12 cellular contexts compared by ENCODE assay signal in genomic region chr7:150754950-150755349, GRCh38. TPM values are rescaled to one million over a fixed set of nuclear protein-coding genes. Genes with fewer than 3 reads are reported as not detected.
DNase-seq lines count a peak whose midpoint lies in the region; ATAC-seq, FAIRE-seq and TF ChIP-seq lines count a peak whose summit lies in the region.
"Had no signal": no experiment of that assay in that cellular context is flagged by ENCODE, and none has a peak within 500 bp of the region (broad histone marks: within the 10 kb centered on the region; RNA-seq: fewer than 3 reads in every experiment).

No MANE protein-coding gene starts in this region.

- H3K4me3 ChIP-seq in brain microvascular endothelial cell (ENCODE audit: low read depth, low read length) = no peak overlapping the region

- peak overlapping the region; percentile 87 for H3K4me3 Mint-ChIP-seq in CD4-positive, alpha-beta T cell
- peak overlapping the region; percentile 70 for H3K4me3 Mint-ChIP-seq in activated T-helper 1 cell treated with anti-CD3 and anti-CD28 coated beads, Interleukin-12 subunit alpha, Interleukin-12 subunit beta, Interleukin-2, Interleukin-4 antibody, amounts not matched to agents 30 ng/mL and 10 ng/mL and 1 ng/mL, durations not matched to agents 14 hours and 24 hours and 36 hours
- peak overlapping the region; percentile 76 for H3K4me3 Mint-ChIP-seq in natural killer cell treated with Interleukin-12 subunit alpha and Interleukin-12 subunit beta and Interleukin-15 and Interleukin-18, amount 100 ng/mL, for 72 hours

- H3K36me3 Mint-ChIP-seq in CD4-positive, alpha-beta T cell (ENCODE audit: low read depth) = peaks cover 7% of the 10 kb centered on the region
- no peaks in the 10 kb centered on the region for H3K36me3 Mint-ChIP-seq in activated T-helper 1 cell treated with anti-CD3 and anti-CD28 coated beads, Interleukin-12 subunit alpha, Interleukin-12 subunit beta, Interleukin-2, Interleukin-4 antibody, amounts not matched to agents 30 ng/mL and 10 ng/mL and 1 ng/mL, durations not matched to agents 14 hours and 24 hours and 36 hours (ENCODE audit: low read depth)
- H3K36me3 Mint-ChIP-seq in natural killer cell treated with Interleukin-12 subunit alpha and Interleukin-12 subunit beta and Interleukin-15 and Interleukin-18, amount 100 ng/mL, for 72 hours = no peaks in the 10 kb centered on the region

- peaks cover 5% of the 10 kb centered on the region for H3K27me3 Mint-ChIP-seq in CD4-positive, alpha-beta T cell
- H3K27me3 Mint-ChIP-seq in activated T-helper 1 cell treated with anti-CD3 and anti-CD28 coated beads, Interleukin-12 subunit alpha, Interleukin-12 subunit beta, Interleukin-2, Interleukin-4 antibody, amounts not matched to agents 30 ng/mL and 10 ng/mL and 1 ng/mL, durations not matched to agents 14 hours and 24 hours and 36 hours (ENCODE audit: insufficient read depth) = peaks cover 3% of the 10 kb centered on the region
- H3K27me3 Mint-ChIP-seq in natural killer cell treated with Interleukin-12 subunit alpha and Interleukin-12 subunit beta and Interleukin-15 and Interleukin-18, amount 100 ng/mL, for 72 hours = no peaks in the 10 kb centered on the region

- peak; percentile 68 for FAIRE-seq in GM12891 (lab: Jason Lieb, UNC)
- FAIRE-seq: islet of Langerhans had no signal

- DNase-seq in CD4-positive, alpha-beta T cell = no peak
- DNase-seq in GM12891 (ENCODE audit: insufficient read length, low spot score) (no peak), SK-N-DZ (ENCODE audit: low spot score) (no peak), brain microvascular endothelial cell (no peak)
- no peak for DNase-seq in activated T-helper 1 cell treated with anti-CD3 and anti-CD28 coated beads, Interleukin-12 subunit alpha, Interleukin-12 subunit beta, Interleukin-2, Interleukin-4 antibody, amounts not matched to agents 30 ng/mL and 10 ng/mL and 1 ng/mL, durations not matched to agents 14 hours and 24 hours and 36 hours (ENCODE audit: low spot score)
- no peak for DNase-seq in natural killer cell treated with Interleukin-12 subunit alpha and Interleukin-12 subunit beta and Interleukin-15 and Interleukin-18, amount 100 ng/mL, for 72 hours (ENCODE audit: low spot score)
- DNase-seq: NCI-H1105 treated with DMSO at 0.1 percent for 48 hours, NCI-H345, posterior cingulate gyrus had no signal

- POLR2A ChIA-PET in CD4-positive, alpha-beta T cell (lab: Charles Lee) = interaction anchor here (0.7 to 5.2 kb wide), 36 partner anchors 11 to 387 kb away, joined by 3 to 120 read pairs (median 6); partner anchors contain the start of genes GIMAP1, GIMAP2, GIMAP4 and GIMAP5

- in situ Hi-C loops in brain microvascular endothelial cell (cut with HindIII; ENCODE audit: low pct_ligation_motif_present, low sequenced_read_pairs) = no loop called here

- TF ChIP-seq POLR2A in GM12891 (IDR thresholded peaks at IDR 0.05; ENCODE audit: low read depth, low read length) = no peak

- CTCF ChIA-PET in CD4-positive, alpha-beta T cell (lab: Charles Lee) = interaction anchor here (0.7 to 2.9 kb wide), 11 partner anchors 12 to 305 kb away, joined by 3 to 48 read pairs (median 6); partner anchors contain the start of genes GIMAP1, GIMAP4, GIMAP5 and GIMAP7

- no peaks in the 10 kb centered on the region for H3K27me3 ChIP-seq in CD4-positive, alpha-beta T cell (ENCODE audit: control insufficient read depth, insufficient read depth, low read length)
- H3K27me3 ChIP-seq in brain microvascular endothelial cell (replicated peaks) = no peaks in the 10 kb centered on the region

- TF ChIP-seq CTCF in CD4-positive, alpha-beta T cell (IDR thresholded peaks at IDR 0.05) = no peak
- no peak for TF ChIP-seq CTCF in brain microvascular endothelial cell (IDR thresholded peaks at IDR 0.05; ENCODE audit: low read depth, low read length, missing control alignments)

- H3K36me3 ChIP-seq in brain microvascular endothelial cell (replicated peaks) = no peaks in the 10 kb centered on the region

- peaks cover 70% of the 10 kb centered on the region for H3K4me1 Mint-ChIP-seq in CD4-positive, alpha-beta T cell (ENCODE audit: low read depth)
- H3K4me1 Mint-ChIP-seq in activated T-helper 1 cell treated with anti-CD3 and anti-CD28 coated beads, Interleukin-12 subunit alpha, Interleukin-12 subunit beta, Interleukin-2, Interleukin-4 antibody, amounts not matched to agents 30 ng/mL and 10 ng/mL and 1 ng/mL, durations not matched to agents 14 hours and 24 hours and 36 hours (ENCODE audit: low read depth) = peaks cover 59% of the 10 kb centered on the region
- H3K4me1 Mint-ChIP-seq in natural killer cell treated with Interleukin-12 subunit alpha and Interleukin-12 subunit beta and Interleukin-15 and Interleukin-18, amount 100 ng/mL, for 72 hours (ENCODE audit: low read depth in 2 of 2) = peaks cover 43 to 49% of the 10 kb centered on the region in 2 donors

- H3K27ac ChIP-seq in CD4-positive, alpha-beta T cell (ENCODE audit: low read depth, low read length) = peak overlapping the region; percentile 76
- H3K27ac ChIP-seq in brain microvascular endothelial cell = no peak overlapping the region

- H3K9me3 ChIP-seq in CD4-positive, alpha-beta T cell (ENCODE audit: control insufficient read depth, low read length) = no peaks in the 10 kb centered on the region

- peaks cover 2% of the 10 kb centered on the region for H3K9me3 Mint-ChIP-seq in CD4-positive, alpha-beta T cell
- peaks cover 4% of the 10 kb centered on the region for H3K9me3 Mint-ChIP-seq in activated T-helper 1 cell treated with anti-CD3 and anti-CD28 coated beads, Interleukin-12 subunit alpha, Interleukin-12 subunit beta, Interleukin-2, Interleukin-4 antibody, amounts not matched to agents 30 ng/mL and 10 ng/mL and 1 ng/mL, durations not matched to agents 14 hours and 24 hours and 36 hours
- no peaks in the 10 kb centered on the region for H3K9me3 Mint-ChIP-seq in natural killer cell treated with Interleukin-12 subunit alpha and Interleukin-12 subunit beta and Interleukin-15 and Interleukin-18, amount 100 ng/mL, for 72 hours

- H3K27ac Mint-ChIP-seq in CD4-positive, alpha-beta T cell = peak overlapping the region; percentile 99
- peak overlapping the region; percentile 90 for H3K27ac Mint-ChIP-seq in activated T-helper 1 cell treated with anti-CD3 and anti-CD28 coated beads, Interleukin-12 subunit alpha, Interleukin-12 subunit beta, Interleukin-2, Interleukin-4 antibody, amounts not matched to agents 30 ng/mL and 10 ng/mL and 1 ng/mL, durations not matched to agents 14 hours and 24 hours and 36 hours
- H3K27ac Mint-ChIP-seq in natural killer cell treated with Interleukin-12 subunit alpha and Interleukin-12 subunit beta and Interleukin-15 and Interleukin-18, amount 100 ng/mL, for 72 hours = peak overlapping the region; percentile 94 to 98

- ATAC-seq in CD4-positive, alpha-beta T cell (ENCODE audit: poor library complexity) = peak; percentile 15
- ATAC-seq in natural killer cell treated with Interleukin-12 subunit alpha and Interleukin-12 subunit beta and Interleukin-15 and Interleukin-18, amount 100 ng/mL, for 72 hours = peak; percentile 60 to 74
- no peak for ATAC-seq in GM18868 (IDR thresholded peaks at IDR 0.05; ENCODE audit: unreplicated experiment)
- ATAC-seq: PC-3 had no signal

- intact Hi-C loops in CD4-positive, alpha-beta T cell (cut with DNase I, micrococcal nuclease) = loop anchor here (1.0 to 10.0 kb wide), 8 partner anchors 18 to 400 kb away; partner anchors contain the start of genes GIMAP1 (in 2 of the 2), GIMAP2 (in 1 of the 2), GIMAP5 (in 1 of the 2) and GIMAP7 (in 1 of the 2)
- intact Hi-C loops in activated T-helper 1 cell treated with anti-CD3 and anti-CD28 coated beads, Interleukin-12 subunit alpha, Interleukin-12 subunit beta, Interleukin-2, Interleukin-4 antibody, amounts not matched to agents 30 ng/mL and 10 ng/mL and 1 ng/mL, durations not matched to agents 14 hours and 24 hours and 36 hours (cut with micrococcal nuclease) = loop anchor here (1.0 to 5.0 kb wide), 15 partner anchors 17 to 434 kb away; partner anchors contain the start of genes GIMAP1, GIMAP2, GIMAP6 and GIMAP7

RNA-seq across cellular contexts. Expression of gene GIMAP5, which starts 17.7 kb away (rescaled TPM):
- total RNA-seq in CD4-positive, alpha-beta T cell = 10 to 100 TPM; 31.3 to 35.2 TPM
- polyA plus RNA-seq in GM12891 (2012; ENCODE audit: low read depth, missing spikeins) = 20.0 TPM
- 53.8 and 59.7 TPM in 2 replicates for total RNA-seq in activated T-helper 1 cell treated with anti-CD3 and anti-CD28 coated beads, Interleukin-12 subunit alpha, Interleukin-12 subunit beta, Interleukin-2, Interleukin-4 antibody, amounts not matched to agents 30 ng/mL and 10 ng/mL and 1 ng/mL, durations not matched to agents 14 hours and 24 hours and 36 hours
- 100 to 1,000 TPM in 1 of 2 donors, 10 to 100 TPM in 1; 75.5 to 136 TPM for total RNA-seq in natural killer cell treated with Interleukin-12 subunit alpha and Interleukin-12 subunit beta and Interleukin-15 and Interleukin-18, amount 100 ng/mL, for 72 hours
- polyA plus RNA-seq in SK-N-DZ (2014; cell fraction: cytosol; rRNA removed) = not detected in 2 replicates
- polyA plus RNA-seq in SK-N-DZ (2014; cell fraction: nucleus; rRNA removed) = not detected in 2 replicates
- total RNA-seq: PC-3 had no signal

RNA-seq across cellular contexts. Expression of gene GIMAP1, which starts 38.5 kb away (rescaled TPM):
- total RNA-seq in CD4-positive, alpha-beta T cell = 1 to 10 TPM; 8.0 to 8.1 TPM
- 1.2 TPM for polyA plus RNA-seq in GM12891 (2012; ENCODE audit: low read depth, missing spikeins)
- 4.6 and 4.9 TPM in 2 replicates for total RNA-seq in activated T-helper 1 cell treated with anti-CD3 and anti-CD28 coated beads, Interleukin-12 subunit alpha, Interleukin-12 subunit beta, Interleukin-2, Interleukin-4 antibody, amounts not matched to agents 30 ng/mL and 10 ng/mL and 1 ng/mL, durations not matched to agents 14 hours and 24 hours and 36 hours
- 1 to 10 TPM; 6.6 to 8.8 TPM for total RNA-seq in natural killer cell treated with Interleukin-12 subunit alpha and Interleukin-12 subunit beta and Interleukin-15 and Interleukin-18, amount 100 ng/mL, for 72 hours
- polyA plus RNA-seq in SK-N-DZ (2014; cell fraction: cytosol; rRNA removed) = not detected in 2 replicates
- polyA plus RNA-seq in SK-N-DZ (2014; cell fraction: nucleus; rRNA removed) = not detected in 2 replicates
- total RNA-seq: PC-3 had no signal

RNA-seq across cellular contexts. Expression of gene TMEM176B, which starts 45.2 kb away (rescaled TPM):
- not detected for total RNA-seq in CD4-positive, alpha-beta T cell
- not detected for polyA plus RNA-seq in GM12891 (2012; ENCODE audit: low read depth, missing spikeins)
- not detected in 2 replicates for total RNA-seq in activated T-helper 1 cell treated with anti-CD3 and anti-CD28 coated beads, Interleukin-12 subunit alpha, Interleukin-12 subunit beta, Interleukin-2, Interleukin-4 antibody, amounts not matched to agents 30 ng/mL and 10 ng/mL and 1 ng/mL, durations not matched to agents 14 hours and 24 hours and 36 hours
- 1 to 10 TPM in 1 of 2 donors, not detected in 1; 1.2 TPM for total RNA-seq in natural killer cell treated with Interleukin-12 subunit alpha and Interleukin-12 subunit beta and Interleukin-15 and Interleukin-18, amount 100 ng/mL, for 72 hours
- 0.32 TPM in 1 of 2 replicates, not detected in the other for polyA plus RNA-seq in SK-N-DZ (2014; cell fraction: cytosol; rRNA removed)
- polyA plus RNA-seq in SK-N-DZ (2014; cell fraction: nucleus; rRNA removed) = not detected in 2 replicates
- total RNA-seq: PC-3 had no signal

RNA-seq across cellular contexts. Expression of gene TMEM176A, which starts 45.6 kb away (rescaled TPM):
- total RNA-seq in CD4-positive, alpha-beta T cell = not detected
- polyA plus RNA-seq in GM12891 (2012; ENCODE audit: low read depth, missing spikeins) = not detected
- not detected in 2 replicates for total RNA-seq in activated T-helper 1 cell treated with anti-CD3 and anti-CD28 coated beads, Interleukin-12 subunit alpha, Interleukin-12 subunit beta, Interleukin-2, Interleukin-4 antibody, amounts not matched to agents 30 ng/mL and 10 ng/mL and 1 ng/mL, durations not matched to agents 14 hours and 24 hours and 36 hours
- total RNA-seq in natural killer cell treated with Interleukin-12 subunit alpha and Interleukin-12 subunit beta and Interleukin-15 and Interleukin-18, amount 100 ng/mL, for 72 hours = under 1 TPM in 1 of 2 donors, not detected in 1; 0.64 TPM
- polyA plus RNA-seq in SK-N-DZ (2014; cell fraction: cytosol; rRNA removed) = 2.7 TPM in 1 of 2 replicates, not detected in the other
- polyA plus RNA-seq in SK-N-DZ (2014; cell fraction: nucleus; rRNA removed) = 0.53 TPM in 1 of 2 replicates, not detected in the other
- total RNA-seq: PC-3 had no signal
